In the genomic region with DNA sequence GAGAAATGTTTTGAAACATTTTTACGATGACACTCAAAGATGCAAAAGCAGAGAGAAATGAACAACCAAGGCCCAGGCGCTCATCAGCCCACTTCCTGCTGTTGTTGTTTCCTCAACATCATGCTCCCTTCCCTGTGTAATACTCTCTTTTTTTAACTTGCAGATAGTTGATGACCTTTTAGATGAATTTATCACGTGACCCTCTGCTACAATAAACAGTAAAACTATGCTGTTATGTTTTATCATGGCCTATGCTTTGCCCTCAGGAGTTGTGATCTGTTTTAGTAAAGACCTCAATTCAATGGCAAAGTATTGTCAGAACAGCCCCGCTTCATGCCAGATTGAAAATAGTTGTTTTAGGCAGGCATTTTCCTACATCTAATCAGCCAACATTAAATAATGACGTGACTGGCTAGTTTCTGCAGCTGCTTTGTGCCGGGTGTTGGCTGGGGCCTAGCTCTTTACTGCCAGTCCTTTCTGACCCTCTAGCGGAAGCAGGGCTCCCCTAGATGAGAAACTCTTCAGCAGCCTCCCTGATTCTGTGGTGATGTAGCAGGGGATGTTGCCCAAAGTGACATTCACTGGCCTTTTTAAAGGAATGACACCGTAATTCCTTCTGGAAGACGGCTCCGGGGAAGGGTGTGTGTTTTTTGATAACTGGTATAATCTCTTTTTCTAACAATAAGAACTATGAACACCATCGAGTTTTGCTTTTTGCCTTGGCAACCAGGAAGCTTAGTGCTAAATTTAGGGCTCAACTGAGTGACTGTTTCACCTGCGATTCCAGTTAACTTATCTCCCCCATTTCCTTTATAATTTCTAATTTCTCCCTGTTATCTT, we compare ENCODE assay signal across 22 cellular contexts. TPM values are rescaled to one million over a fixed set of nuclear protein-coding genes. Genes with fewer than 3 reads are reported as not detected.
DNase-seq lines count a peak whose midpoint lies in the region; ATAC-seq and TF ChIP-seq lines count a peak whose summit lies in the region.
"Had no signal": no experiment of that assay in that cellular context is flagged by ENCODE, and none has a peak within 500 bp of the region (broad histone marks: within the 10 kb centered on the region; RNA-seq: fewer than 3 reads in every experiment).

No MANE protein-coding gene starts in this region.

- no peak overlapping the region for H2AK5ac ChIP-seq in mesenchymal stem cell (ENCODE audit: low read length, severe bottlenecking)

- no peaks in the 10 kb centered on the region for H4K20me1 ChIP-seq in SK-N-SH (ENCODE audit: insufficient read depth)

- peaks cover 8 to 15% of the 10 kb centered on the region in 2 donors for H3K27me3 Mint-ChIP-seq in effector memory CD8-positive, alpha-beta T cell
- H3K27me3 Mint-ChIP-seq: activated naive CD8-positive, alpha-beta T cell; progenitor cell of endocrine pancreas had no signal

- H2AFZ ChIP-seq in SK-N-SH (ENCODE audit: low read depth) (no peak overlapping the region), mesenchymal stem cell (ENCODE audit: low read depth, low read length) (no peak overlapping the region)

- no peak for TF ChIP-seq POLR2A in transverse colon (IDR thresholded peaks at IDR 0.05)
- TF ChIP-seq POLR2A in prostate gland (IDR thresholded peaks at IDR 0.05): no peak

- no peak for TF ChIP-seq RAD21 in SK-N-SH (IDR thresholded peaks at IDR 0.05; ENCODE audit: low read length)

- H3K4ac ChIP-seq in mesenchymal stem cell (ENCODE audit: low read depth in 1 of 2, low read length in 2 of 2): no peak overlapping the region

- no peaks in the 10 kb centered on the region for H3K9me3 Mint-ChIP-seq in effector memory CD8-positive, alpha-beta T cell

- no peaks in the 10 kb centered on the region for H3K36me3 Mint-ChIP-seq in effector memory CD8-positive, alpha-beta T cell (ENCODE audit: insufficient read depth)
- H3K36me3 Mint-ChIP-seq: activated naive CD8-positive, alpha-beta T cell had no signal

- no peak overlapping the region for H2BK120ac ChIP-seq in mesenchymal stem cell (ENCODE audit: low read depth, low read length)

- no peak overlapping the region for H3K27ac ChIP-seq in SK-N-SH (ENCODE audit: low read depth in 2 of 2, low read length in 1 of 2)
- H3K27ac ChIP-seq in mesenchymal stem cell (ENCODE audit: low read length, poor library complexity, severe bottlenecking): no peak overlapping the region
- H3K27ac ChIP-seq in transverse colon: peak overlapping the region in 3 of 4 donors; percentile 30 to 69 (median 43)
- H3K27ac ChIP-seq in RWPE1: no peak overlapping the region
- no peak overlapping the region for H3K27ac ChIP-seq in prostate gland
- H3K27ac ChIP-seq: 22Rv1, spleen, uterus had no signal

- no peak overlapping the region for H2BK15ac ChIP-seq in mesenchymal stem cell (ENCODE audit: low read depth, poor library complexity, severe bottlenecking)

- in situ Hi-C loops in transverse colon (cut with MboI; ENCODE audit: low pct_ligation_motif_present in 1 of 4, low pct_unique_long_range_greater_than_20kb in 1 of 4, low sequenced_read_pairs in 3 of 4): no loop called here

- H3K23ac ChIP-seq in mesenchymal stem cell (ENCODE audit: low read length in 2 of 2): no peak overlapping the region

- TF ChIP-seq EP300 in SK-N-SH (IDR thresholded peaks at IDR 0.05; ENCODE audit: borderline replicate concordance in 1 of 2, low read depth in 1 of 2, low read length in 1 of 2): no peak
- no peak for TF ChIP-seq EP300 in transverse colon (IDR thresholded peaks at IDR 0.05; ENCODE audit: low read depth)

- H3K36me3 ChIP-seq in SK-N-SH (replicated peaks in 1 of 2; ENCODE audit: control insufficient read depth in 1 of 2, insufficient read depth in 2 of 2, low read length in 1 of 2) (no peaks in the 10 kb centered on the region), mesenchymal stem cell (ENCODE audit: control insufficient read depth in 1 of 2, insufficient read depth in 2 of 2, low read depth in 1 of 2, low read length in 2 of 2) (no peaks in the 10 kb centered on the region), transverse colon (no peaks in the 10 kb centered on the region), prostate gland (no peaks in the 10 kb centered on the region)
- H3K36me3 ChIP-seq: spleen, uterus had no signal

- H3K9ac ChIP-seq in SK-N-SH (no peak overlapping the region), mesenchymal stem cell (ENCODE audit: low read length) (peak overlapping the region; percentile 34)

- H4K91ac ChIP-seq in mesenchymal stem cell (ENCODE audit: low read length): no peak overlapping the region

- no peak for ATAC-seq in SK-N-SH treated with all-trans-retinoic acid at 6 μM for 48 hours
- no peak for ATAC-seq in effector memory CD8-positive, alpha-beta T cell (replicated peaks)

- TF ChIP-seq CTCF in SK-N-SH (IDR thresholded peaks at IDR 0.05) (no peak), fibroblast of the aortic adventitia (IDR thresholded peaks at IDR 0.05; ENCODE audit: insufficient read depth, low read length) (peak; percentile 22), transverse colon (IDR thresholded peaks at IDR 0.05) (no peak), RWPE1 (conservative IDR thresholded peaks at IDR 0.05; ENCODE audit: low read depth) (no peak), prostate gland (IDR thresholded peaks at IDR 0.05) (no peak)

- no peaks in the 10 kb centered on the region for H3K4me1 Mint-ChIP-seq in effector memory CD8-positive, alpha-beta T cell (ENCODE audit: low read depth in 2 of 2)

- no peaks in the 10 kb centered on the region for H3K79me2 ChIP-seq in SK-N-SH (ENCODE audit: insufficient read depth)

- CTCF ChIA-PET in SK-N-SH (lab: Yijun Ruan, JAX) (no interaction called here), RWPE1 (lab: Yijun Ruan, JAX) (interaction anchor here (0.7 to 0.9 kb wide), 3 partner anchors 13 to 927 kb away, joined by 3 read pairs; no protein-coding TSS in a partner anchor)

- H3K27me3 ChIP-seq in SK-N-SH (ENCODE audit: insufficient read depth) (no peaks in the 10 kb centered on the region), mesenchymal stem cell (ENCODE audit: control insufficient read depth in 1 of 2, insufficient read depth in 1 of 2, low read length in 2 of 2) (no peaks in the 10 kb centered on the region), transverse colon (no peaks in the 10 kb centered on the region), prostate gland (replicated peaks; ENCODE audit: insufficient read depth) (no peaks in the 10 kb centered on the region)
- H3K27me3 ChIP-seq: spleen, uterus had no signal

- no peak overlapping the region for H3K4me3 Mint-ChIP-seq in effector memory CD8-positive, alpha-beta T cell
- H3K4me3 Mint-ChIP-seq: activated naive CD8-positive, alpha-beta T cell had no signal

- H3K79me1 ChIP-seq in mesenchymal stem cell (replicated peaks; ENCODE audit: low read length, poor library complexity, severe bottlenecking): no peaks in the 10 kb centered on the region

- H3K27ac Mint-ChIP-seq in effector memory CD8-positive, alpha-beta T cell: no peak overlapping the region
- H3K27ac Mint-ChIP-seq: activated naive CD8-positive, alpha-beta T cell; progenitor cell of endocrine pancreas had no signal

- H4K8ac ChIP-seq in mesenchymal stem cell (ENCODE audit: low read length): no peak overlapping the region

- H3K18ac ChIP-seq in mesenchymal stem cell (ENCODE audit: low read depth in 1 of 2, low read length in 2 of 2): no peak overlapping the region

- no peak overlapping the region for H2BK5ac ChIP-seq in mesenchymal stem cell (ENCODE audit: low read depth, low read length, poor library complexity, severe bottlenecking)

- no peak overlapping the region for H3K4me2 ChIP-seq in SK-N-SH
- H3K4me2 ChIP-seq in mesenchymal stem cell (ENCODE audit: low read length, poor library complexity, severe bottlenecking): no peak overlapping the region

- POLR2A ChIA-PET in SK-N-SH (lab: Yijun Ruan, JAX) (no interaction called here), RWPE1 (lab: Yijun Ruan, JAX; ENCODE audit: low non-redundant PET) (no interaction called here)

- H3K4me3 ChIP-seq in SK-N-SH (ENCODE audit: low read depth in 2 of 2, low read length in 1 of 2) (no peak overlapping the region), fibroblast of the aortic adventitia (ENCODE audit: low read depth, low read length) (no peak overlapping the region), mesenchymal stem cell (ENCODE audit: insufficient read depth in 1 of 2, low read depth in 1 of 2, low read length in 2 of 2) (no peak overlapping the region), transverse colon (no peak overlapping the region), prostate gland (no peak overlapping the region)
- H3K4me3 ChIP-seq: spleen, uterus had no signal

- peaks cover 8% of the 10 kb centered on the region for H3F3A ChIP-seq in SK-N-SH (replicated peaks; ENCODE audit: insufficient read depth)

- H2BK12ac ChIP-seq in mesenchymal stem cell (ENCODE audit: low read length in 2 of 2): no peak overlapping the region

- no peak overlapping the region for H3K14ac ChIP-seq in mesenchymal stem cell (ENCODE audit: low read length in 2 of 2)

- DNase-seq in SK-N-SH (peak; percentile 5), fibroblast of the aortic adventitia (ENCODE audit: low read depth) (peak; percentile 74), mesenchymal stem cell (no peak), transverse colon (no peak), RWPE1 (ENCODE audit: low spot score) (no peak), prostate gland (ENCODE audit: low spot score) (no peak)
- DNase-seq in effector memory CD8-positive, alpha-beta T cell: no peak
- DNase-seq: HCEC 1CT; hypothalamus; islet precursor cell; mesendoderm; NCI-H146; NCI-H524; spleen; stimulated activated CD4-positive, alpha-beta T cell treated with anti-CD3 and anti-CD28 coated beads, Interleukin-4, amount 100 ng/mL, for 4 hours; uterus had no signal

- H3K4me1 ChIP-seq in SK-N-SH (ENCODE audit: control insufficient read depth in 1 of 2, insufficient read depth in 2 of 2, low read depth in 1 of 2, low read length in 1 of 2) (no peaks in the 10 kb centered on the region), mesenchymal stem cell (ENCODE audit: control insufficient read depth, insufficient read depth, low read depth, low read length) (no peaks in the 10 kb centered on the region), transverse colon (peaks cover 0 to 26% (median 13%) of the 10 kb centered on the region in 4 donors), prostate gland (replicated peaks) (no peaks in the 10 kb centered on the region)
- H3K4me1 ChIP-seq: spleen, uterus had no signal

- no peaks in the 10 kb centered on the region for H3K9me2 ChIP-seq in SK-N-SH

- 82% methylated on average over 12 of the region's 12 CpGs for WGBS in SK-N-SH (ENCODE audit: low lambda C conversion rate)
- 91% methylated on average over 11 of the region's 12 CpGs for WGBS in mesenchymal stem cell
- WGBS in transverse colon (ENCODE audit: low coverage in 1 of 2), 2 donors: 39 to 66% methylated on average over 7 to 12 of the region's 12 CpGs
- 82% methylated on average over 12 of the region's 12 CpGs for WGBS in prostate gland

- intact Hi-C loops in transverse colon (cut with DNase I; ENCODE audit: low total_unique reads) (no loop called here), prostate gland (cut with DNase I) (no loop called here)

- H3K9me3 ChIP-seq in SK-N-SH (no peaks in the 10 kb centered on the region), mesenchymal stem cell (ENCODE audit: control insufficient read depth, low read length) (no peaks in the 10 kb centered on the region), transverse colon (no peaks in the 10 kb centered on the region), prostate gland (no peaks in the 10 kb centered on the region)
- H3K9me3 ChIP-seq: uterus had no signal

RNA-seq across cellular contexts. Expression of a gene that starts 40.0 kb away (rescaled TPM):
- 0.96 and 1.1 TPM in 2 replicates for polyA plus RNA-seq in SK-N-SH (2012; rRNA removed)
- polyA plus RNA-seq in SK-N-SH (2012; cell fraction: cytosol; rRNA removed): 0.44 and 0.69 TPM in 2 replicates
- 1.8 and 1.9 TPM in 2 replicates for polyA plus RNA-seq in SK-N-SH (2012; cell fraction: nucleus; rRNA removed)
- total RNA-seq in fibroblast of the aortic adventitia (ENCODE audit: low replicate concordance) (8.6 and 30.8 TPM in 2 replicates), transverse colon (1 to 10 TPM; 1.6 to 8.2 (median 2.4) TPM), prostate gland (1 to 10 TPM in 1 of 2 donors, under 1 TPM in 1; 0.59 to 1.5 TPM)
- polyA plus RNA-seq in mesenchymal stem cell (2013, experiment 1 of 2): 0.50 TPM
- 0.45 TPM for polyA plus RNA-seq in mesenchymal stem cell (2013, experiment 2 of 2)

RNA-seq across cellular contexts. Expression of a gene that starts 60.0 kb away (rescaled TPM):
- not detected in 2 replicates for polyA plus RNA-seq in SK-N-SH (2012; rRNA removed)
- polyA plus RNA-seq in SK-N-SH (2012; cell fraction: cytosol; rRNA removed): 0.01 and 0.03 TPM in 2 replicates
- polyA plus RNA-seq in SK-N-SH (2012; cell fraction: nucleus; rRNA removed): not detected in 2 replicates
- 2.6 TPM in 1 of 2 replicates, not detected in the other for total RNA-seq in fibroblast of the aortic adventitia (ENCODE audit: low replicate concordance)
- polyA plus RNA-seq in mesenchymal stem cell (2013, experiment 1 of 2): 1.3 TPM
- polyA plus RNA-seq in mesenchymal stem cell (2013, experiment 2 of 2): 1.2 TPM
- under 1 TPM in 3 of 4 donors, not detected in 1; 0.27 to 1.00 (median 0.95) TPM for total RNA-seq in transverse colon
- 1 to 10 TPM in 1 of 2 donors, under 1 TPM in 1; 0.82 to 1.7 TPM for total RNA-seq in prostate gland
- total RNA-seq: fibroblast of villous mesenchyme, MCF 10A had no signal

Comparison
In these comparisons a context has a peak if more than half of its experiments do, and no peak if none do; other contexts are left out.
1. DNase-seq: peak in SK-N-SH (single experiment) and fibroblast of the aortic adventitia (single experiment); none in mesenchymal stem cell (single experiment), transverse colon (single experiment), RWPE1 (single experiment), prostate gland (single experiment) and effector memory CD8-positive, alpha-beta T cell (0 of 3).
2. H3K27ac ChIP-seq: peak in transverse colon (3 of 4); none in SK-N-SH (0 of 2), mesenchymal stem cell (single experiment), RWPE1 (single experiment) and prostate gland (0 of 2).